Comparison of ENCODE assay signal across 20 cellular contexts in genomic region chr16:56448005-56448404, GRCh38. TPM values are rescaled to one million over a fixed set of nuclear protein-coding genes. Genes with fewer than 3 reads are reported as not detected.
DNase-seq lines count a peak whose midpoint lies in the region; ATAC-seq and TF ChIP-seq lines count a peak whose summit lies in the region.
"Had no signal": no experiment of that assay in that cellular context is flagged by ENCODE, and none has a peak within 500 bp of the region (broad histone marks: within the 10 kb centered on the region; RNA-seq: fewer than 3 reads in every experiment).

No MANE protein-coding gene starts in this region.

- H3K27ac ChIP-seq in Karpas-422 (ENCODE audit: low read length) (no peak overlapping the region), tibial artery (no peak overlapping the region)
- H3K27ac ChIP-seq: sigmoid colon had no signal

- H3K4me2 ChIP-seq in Karpas-422 (ENCODE audit: low read depth, low read length, poor library complexity, severe bottlenecking) = peak overlapping the region; percentile 95

- H3K36me3 ChIP-seq in Karpas-422 (ENCODE audit: insufficient read depth, low read length) (peaks cover 41% of the 10 kb centered on the region; the same call in 1 of the 2 replicates), tibial artery (peaks cover 4 to 35% (median 27%) of the 10 kb centered on the region in 3 donors)

- H3K9me2 ChIP-seq in Karpas-422 (replicated peaks; ENCODE audit: insufficient read depth, low read length) = no peaks in the 10 kb centered on the region

- H2AFZ ChIP-seq in Karpas-422 (ENCODE audit: low read length) = no peak overlapping the region

- peaks cover 43% of the 10 kb centered on the region for H3K4me1 ChIP-seq in Karpas-422 (ENCODE audit: low read length)
- H3K4me1 ChIP-seq in tibial artery = peaks cover 0 to 34% (median 23%) of the 10 kb centered on the region in 4 donors

- H3K27ac Mint-ChIP-seq in activated T-cell treated with anti-CD3 and anti-CD28 coated beads, Interleukin-2, amount 50 U/mL, for 24 hours = peak overlapping the region; percentile 94
- peak overlapping the region; percentile 40 for H3K27ac Mint-ChIP-seq in activated naive CD8-positive, alpha-beta T cell treated with anti-CD3 and anti-CD28 coated beads, Interleukin-2, amount 10 ng/mL, durations not matched to agents 7 days and 5 days
- peak overlapping the region; percentile 25 for H3K27ac Mint-ChIP-seq in progenitor cell of endocrine pancreas
- H3K27ac Mint-ChIP-seq: IgD-negative memory B cell had no signal

- H3K4me1 Mint-ChIP-seq in activated T-cell treated with anti-CD3 and anti-CD28 coated beads, Interleukin-2, amount 50 U/mL, for 24 hours (ENCODE audit: low read depth) = peaks cover 46% of the 10 kb centered on the region
- H3K4me1 Mint-ChIP-seq in activated naive CD8-positive, alpha-beta T cell treated with anti-CD3 and anti-CD28 coated beads, Interleukin-2, amount 10 ng/mL, durations not matched to agents 7 days and 5 days = peaks cover 33% of the 10 kb centered on the region
- H3K4me1 Mint-ChIP-seq in progenitor cell of endocrine pancreas (ENCODE audit: low read depth) = peaks cover 38% of the 10 kb centered on the region

- H3K36me3 Mint-ChIP-seq in activated T-cell treated with anti-CD3 and anti-CD28 coated beads, Interleukin-2, amount 50 U/mL, for 24 hours (ENCODE audit: low read depth) = peaks cover 85% of the 10 kb centered on the region
- peaks cover 15% of the 10 kb centered on the region for H3K36me3 Mint-ChIP-seq in activated naive CD8-positive, alpha-beta T cell treated with anti-CD3 and anti-CD28 coated beads, Interleukin-2, amount 10 ng/mL, durations not matched to agents 7 days and 5 days
- peaks cover 5% of the 10 kb centered on the region for H3K36me3 Mint-ChIP-seq in progenitor cell of endocrine pancreas (ENCODE audit: insufficient read depth)

- no peak for DNase-seq in activated T-cell treated with anti-CD3 and anti-CD28 coated beads, Interleukin-2, amount 50 U/mL, for 24 hours
- DNase-seq in activated T-cell treated with anti-CD3 and anti-CD28 coated beads for 4 hours = no peak
- no peak for DNase-seq in Karpas-422
- no peak for DNase-seq in activated naive CD8-positive, alpha-beta T cell treated with anti-CD3 and anti-CD28 coated beads, Interleukin-2, amount 10 ng/mL, durations not matched to agents 7 days and 5 days
- no peak for DNase-seq in progenitor cell of endocrine pancreas (ENCODE audit: low spot score, unreplicated experiment)
- DNase-seq in tibial artery = no peak
- no peak for DNase-seq in left lobe of liver (ENCODE audit: low spot score)
- DNase-seq: amniotic stem cell; central memory CD4-positive, alpha-beta T cell; effector CD4-positive, alpha-beta T cell; glutamatergic neuron; NCI-H2081 treated with DMSO at 0.1 percent for 48 hours; NCI-H510A treated with DMSO at 0.1 percent for 48 hours; SHP77 treated with DMSO at 0.1 percent for 48 hours; sigmoid colon; stimulated activated CD4-positive, alpha-beta T cell treated with anti-CD3 and anti-CD28 coated beads, Interleukin-2, amount 100 ng/mL, for 24 hours; T1000 had no signal

- no peaks in the 10 kb centered on the region for H3K9me3 ChIP-seq in Karpas-422 (ENCODE audit: low read length)
- H3K9me3 ChIP-seq in tibial artery = no peaks in the 10 kb centered on the region
- H3K9me3 ChIP-seq: HAP-1, sigmoid colon had no signal

- TF ChIP-seq CTCF in progenitor cell of endocrine pancreas (IDR thresholded peaks at IDR 0.05; ENCODE audit: unreplicated experiment) = no peak
- TF ChIP-seq CTCF in tibial artery (IDR thresholded peaks at IDR 0.05) = no peak

- intact Hi-C loops in tibial artery (cut with DNase I; ENCODE audit: low total_unique reads) = no loop called here

- H3K4me3 ChIP-seq in Karpas-422 (ENCODE audit: low read length) (0 out of 2 replicates have a peak overlapping the region, but pooled peaks have one; percentile 88), tibial artery (no peak overlapping the region)
- H3K4me3 ChIP-seq: sigmoid colon had no signal

- H3K9me3 Mint-ChIP-seq in activated T-cell treated with anti-CD3 and anti-CD28 coated beads, Interleukin-2, amount 50 U/mL, for 24 hours = no peaks in the 10 kb centered on the region
- H3K9me3 Mint-ChIP-seq in activated naive CD8-positive, alpha-beta T cell treated with anti-CD3 and anti-CD28 coated beads, Interleukin-2, amount 10 ng/mL, durations not matched to agents 7 days and 5 days = no peaks in the 10 kb centered on the region
- no peaks in the 10 kb centered on the region for H3K9me3 Mint-ChIP-seq in progenitor cell of endocrine pancreas (ENCODE audit: low read depth)
- H3K9me3 Mint-ChIP-seq: IgD-negative memory B cell had no signal

- POLR2A ChIA-PET in activated naive CD8-positive, alpha-beta T cell treated with anti-CD3 and anti-CD28 coated beads, Interleukin-2, amount 10 ng/mL, durations not matched to agents 7 days and 5 days (lab: Charles Lee) = no interaction called here

- peaks cover 96% of the 10 kb centered on the region for H3K79me2 ChIP-seq in Karpas-422 (ENCODE audit: low read length)

- peaks cover 21% of the 10 kb centered on the region; the same call in 1 of the 2 replicates for H4K20me1 ChIP-seq in Karpas-422 (ENCODE audit: insufficient read depth, low read depth, low read length)

- H3K27me3 ChIP-seq in Karpas-422 (ENCODE audit: low read length) = no peaks in the 10 kb centered on the region
- no peaks in the 10 kb centered on the region for H3K27me3 ChIP-seq in tibial artery
- H3K27me3 ChIP-seq: sigmoid colon had no signal

- H3K9ac ChIP-seq in Karpas-422 (ENCODE audit: low read length) = no peak overlapping the region; the same call in 1 of the 2 replicates

- no peak for ATAC-seq in activated naive CD8-positive, alpha-beta T cell treated with anti-CD3 and anti-CD28 coated beads, Interleukin-2, amount 10 ng/mL, durations not matched to agents 7 days and 5 days (ENCODE audit: low read depth)
- ATAC-seq in left lobe of liver = no peak
- no peak for ATAC-seq in GM19463 (IDR thresholded peaks at IDR 0.05; ENCODE audit: unreplicated experiment)

- no peaks in the 10 kb centered on the region for H3K27me3 Mint-ChIP-seq in activated T-cell treated with anti-CD3 and anti-CD28 coated beads, Interleukin-2, amount 50 U/mL, for 24 hours
- no peaks in the 10 kb centered on the region for H3K27me3 Mint-ChIP-seq in activated naive CD8-positive, alpha-beta T cell treated with anti-CD3 and anti-CD28 coated beads, Interleukin-2, amount 10 ng/mL, durations not matched to agents 7 days and 5 days
- no peaks in the 10 kb centered on the region for H3K27me3 Mint-ChIP-seq in progenitor cell of endocrine pancreas
- H3K27me3 Mint-ChIP-seq: IgD-negative memory B cell had no signal

- H3K4me3 Mint-ChIP-seq in activated T-cell treated with anti-CD3 and anti-CD28 coated beads, Interleukin-2, amount 50 U/mL, for 24 hours = peak overlapping the region; percentile 90
- peak overlapping the region; percentile 20 for H3K4me3 Mint-ChIP-seq in activated naive CD8-positive, alpha-beta T cell treated with anti-CD3 and anti-CD28 coated beads, Interleukin-2, amount 10 ng/mL, durations not matched to agents 7 days and 5 days
- H3K4me3 Mint-ChIP-seq in progenitor cell of endocrine pancreas (ENCODE audit: low read depth) = peak overlapping the region; percentile 23

RNA-seq across cellular contexts. Expression of gene NUDT21, which starts 3.1 kb away (rescaled TPM):
- total RNA-seq in Karpas-422 (2014; rRNA removed; shearing (Covaris generic); ENCODE audit: low replicate concordance) = 73.2 and 170 TPM in 2 replicates
- total RNA-seq in activated naive CD8-positive, alpha-beta T cell treated with anti-CD3 and anti-CD28 coated beads, Interleukin-2, amount 10 ng/mL, durations not matched to agents 7 days and 5 days = 100 to 1,000 TPM; 200 to 204 TPM
- total RNA-seq in progenitor cell of endocrine pancreas (139 and 142 TPM in 2 replicates), left lobe of liver (31.7 TPM)

RNA-seq across cellular contexts. Expression of gene OGFOD1, which starts 3.3 kb away (rescaled TPM):
- total RNA-seq in Karpas-422 (2014; rRNA removed; shearing (Covaris generic); ENCODE audit: low replicate concordance) = 51.9 and 61.0 TPM in 2 replicates
- total RNA-seq in activated naive CD8-positive, alpha-beta T cell treated with anti-CD3 and anti-CD28 coated beads, Interleukin-2, amount 10 ng/mL, durations not matched to agents 7 days and 5 days = 10 to 100 TPM; 39.3 to 39.6 TPM
- 32.0 and 33.6 TPM in 2 replicates for total RNA-seq in progenitor cell of endocrine pancreas
- total RNA-seq in left lobe of liver = 12.1 TPM

RNA-seq across cellular contexts. Expression of gene AMFR, which starts 22.7 kb away (rescaled TPM):
- total RNA-seq in Karpas-422 (2014; rRNA removed; shearing (Covaris generic); ENCODE audit: low replicate concordance) = 243 and 284 TPM in 2 replicates
- total RNA-seq in activated naive CD8-positive, alpha-beta T cell treated with anti-CD3 and anti-CD28 coated beads, Interleukin-2, amount 10 ng/mL, durations not matched to agents 7 days and 5 days = 10 to 100 TPM; 50.0 to 55.5 TPM
- total RNA-seq in progenitor cell of endocrine pancreas (55.8 and 66.3 TPM in 2 replicates), left lobe of liver (159 TPM)

Comparison
In these comparisons a context has a peak if more than half of its experiments do, and no peak if none do; other contexts are left out.
1. H3K27ac Mint-ChIP-seq: peak in every context shown above with its lines; median percentile 94 in activated T-cell treated with anti-CD3 and anti-CD28 coated beads, Interleukin-2, amount 50 U/mL, for 24 hours; 40 in activated naive CD8-positive, alpha-beta T cell treated with anti-CD3 and anti-CD28 coated beads, Interleukin-2, amount 10 ng/mL, durations not matched to agents 7 days and 5 days; 25 in progenitor cell of endocrine pancreas.
2. H3K4me3 Mint-ChIP-seq: peak in every context shown above with its lines; median percentile 90 in activated T-cell treated with anti-CD3 and anti-CD28 coated beads, Interleukin-2, amount 50 U/mL, for 24 hours; 23 in progenitor cell of endocrine pancreas; 20 in activated naive CD8-positive, alpha-beta T cell treated with anti-CD3 and anti-CD28 coated beads, Interleukin-2, amount 10 ng/mL, durations not matched to agents 7 days and 5 days.